19 cellular contexts compared by ENCODE assay signal in genomic region chr10:109696462-109696861, GRCh38.
DNase-seq lines count a peak whose midpoint lies in the region; ATAC-seq, FAIRE-seq and TF ChIP-seq lines count a peak whose summit lies in the region.
"Had no signal": no experiment of that assay in that cellular context is flagged by ENCODE, and none has a peak within 500 bp of the region (broad histone marks: within the 10 kb centered on the region; RNA-seq: fewer than 3 reads in every experiment).

No MANE protein-coding gene starts in this region.

- 59 to 100% methylated on average over 1 to 2 of the region's 2 CpGs for WGBS in transverse colon (ENCODE audit: low coverage in 1 of 2), 2 donors

- in situ Hi-C loops in transverse colon (cut with MboI; ENCODE audit: low pct_ligation_motif_present in 1 of 4, low pct_unique_long_range_greater_than_20kb in 1 of 4, low sequenced_read_pairs in 3 of 4) = no loop called here

- TF ChIP-seq EP300 in transverse colon (IDR thresholded peaks at IDR 0.05; ENCODE audit: low read depth) = no peak

- H3K27ac ChIP-seq in transverse colon = peak overlapping the region; percentile 29 to 53 (median 44)
- H3K27ac ChIP-seq: BLaER1 had no signal

- no peaks in the 10 kb centered on the region for H3K9me3 Mint-ChIP-seq in type B pancreatic cell

- peak; percentile 64 for ATAC-seq in mucosa of descending colon

- TF ChIP-seq CTCF in bronchial epithelial cell (IDR thresholded peaks at IDR 0.05; ENCODE audit: insufficient read depth, low read length, severe bottlenecking) (no peak), mucosa of descending colon (IDR thresholded peaks at IDR 0.05) (no peak), transverse colon (IDR thresholded peaks at IDR 0.05) (no peak), type B pancreatic cell (conservative IDR thresholded peaks at IDR 0.05) (no peak)

- H3K9me3 ChIP-seq in mucosa of descending colon (no peaks in the 10 kb centered on the region), transverse colon (no peaks in the 10 kb centered on the region)

- FAIRE-seq in bronchial epithelial cell (lab: Jason Lieb, UNC) = peak; percentile 52
- FAIRE-seq: GM12891, GM19239, H1, HTR-8/SVneo had no signal

- H3K4me1 ChIP-seq in mucosa of descending colon (ENCODE audit: low read depth) (peaks cover 40% of the 10 kb centered on the region), transverse colon (peaks cover 0 to 57% (median 24%) of the 10 kb centered on the region in 4 donors)
- H3K4me1 ChIP-seq: BLaER1 had no signal

- H3K4me3 ChIP-seq in Jurkat, Clone E6-1 (ENCODE audit: low read length) = no peak overlapping the region
- H3K4me3 ChIP-seq in bronchial epithelial cell (ENCODE audit: low read depth, low read length) (no peak overlapping the region), mucosa of descending colon (no peak overlapping the region), transverse colon (no peak overlapping the region)
- H3K4me3 ChIP-seq: BLaER1 had no signal

- no peak for TF ChIP-seq POLR2A in transverse colon (IDR thresholded peaks at IDR 0.05)

- H3K27me3 Mint-ChIP-seq in type B pancreatic cell = peaks cover 12% of the 10 kb centered on the region

- H3K27ac Mint-ChIP-seq in type B pancreatic cell = no peak overlapping the region
- H3K27ac Mint-ChIP-seq: CD14-positive monocyte; CD4-positive, alpha-beta memory T cell; H9 had no signal

- no peak overlapping the region for H3K4me3 Mint-ChIP-seq in type B pancreatic cell
- H3K4me3 Mint-ChIP-seq: CD14-positive monocyte; CD4-positive, alpha-beta memory T cell; H9 had no signal

- intact Hi-C loops in mucosa of descending colon (cut with DNase I, micrococcal nuclease) (no loop called here), transverse colon (cut with DNase I; ENCODE audit: low total_unique reads) (no loop called here)

- no peaks in the 10 kb centered on the region for H3K36me3 Mint-ChIP-seq in type B pancreatic cell
- H3K36me3 Mint-ChIP-seq: CD14-positive monocyte; CD4-positive, alpha-beta memory T cell had no signal

- peaks cover 7% of the 10 kb centered on the region for H3K4me1 Mint-ChIP-seq in type B pancreatic cell (ENCODE audit: unreplicated experiment)
- H3K4me1 Mint-ChIP-seq: CD14-positive monocyte; CD4-positive, alpha-beta memory T cell; H9 had no signal

- H3K36me3 ChIP-seq in bronchial epithelial cell (ENCODE audit: control insufficient read depth, insufficient read depth, low read length) (no peaks in the 10 kb centered on the region), mucosa of descending colon (ENCODE audit: low read depth) (no peaks in the 10 kb centered on the region), transverse colon (no peaks in the 10 kb centered on the region)
- H3K36me3 ChIP-seq: BLaER1 had no signal

- DNase-seq in Jurkat, Clone E6-1 (ENCODE audit: low read depth, low spot score) = peak; percentile 78
- DNase-seq in bronchial epithelial cell (ENCODE audit: low read depth) (no peak), mucosa of descending colon (peak in 1 of 3 donors; percentile 19), transverse colon (no peak), ureter (ENCODE audit: low spot score) (no peak), type B pancreatic cell (ENCODE audit: extremely low spot score, unreplicated experiment) (no peak)
- no peak for DNase-seq in activated naive CD4-positive, alpha-beta T cell (lab: John Stamatoyannopoulos, UW)
- DNase-seq: 8988T; Calu3; CD4-positive, alpha-beta memory T cell; DND-41; EL; H9 had no signal

- H3K27me3 ChIP-seq in bronchial epithelial cell (ENCODE audit: control insufficient read depth, insufficient read depth, low read length) (no peaks in the 10 kb centered on the region), transverse colon (no peaks in the 10 kb centered on the region)
- H3K27me3 ChIP-seq: BLaER1 had no signal
